In genomic region chr19:49315111-49315510, GRCh38 we compare ENCODE assay signal across 27 cellular contexts. TPM values are rescaled to one million over a fixed set of nuclear protein-coding genes. Genes with fewer than 3 reads are reported as not detected.
"Had no signal": no experiment of that assay in that cellular context is flagged by ENCODE, and none has a peak within 500 bp of the region (broad histone marks: within the 10 kb centered on the region; RNA-seq: fewer than 3 reads in every experiment).

No MANE protein-coding gene starts in this region.

- H3K4me3 Mint-ChIP-seq: activated naive CD8-positive, alpha-beta T cell treated with anti-CD3 and anti-CD28 coated beads for 36 hours; activated T-cell treated with anti-CD3 and anti-CD28 coated beads, Interleukin-2, amount 50 U/mL, for 4 hours; natural killer cell; stimulated activated effector memory CD8-positive, alpha-beta T cell treated with anti-CD3 and anti-CD28 coated beads, Interleukin-12 subunit alpha, Interleukin-12 subunit beta, amount 100 ng/mL, for 72 hours; stimulated activated naive CD8-positive, alpha-beta T cell treated with anti-CD3 and anti-CD28 coated beads, Interleukin-15, amount 100 ng/mL, for 72 hours had no signal

- H3K9me3 Mint-ChIP-seq: natural killer cell had no signal

- H3K9me3 ChIP-seq: colonic mucosa, right lobe of liver had no signal

- H3K36me3 ChIP-seq: colonic mucosa had no signal

- DNase-seq: activated CD4-positive, alpha-beta T cell treated with anti-CD3 and anti-CD28 coated beads, Interleukin-2, amount 50 U/mL, for 1 hour; activated CD4-positive, CD25-positive, alpha-beta regulatory T cell treated with anti-CD3 and anti-CD28 coated beads, Interleukin-2, amount 50 U/mL, for 72 hours; activated naive CD4-positive, alpha-beta T cell treated with Interleukin-2 at 50 U/mL for 16 hours; activated naive CD8-positive, alpha-beta T cell treated with anti-CD3 and anti-CD28 coated beads for 36 hours; activated T-cell treated with anti-CD3 and anti-CD28 coated beads, Interleukin-2, amount 50 U/mL, for 4 hours; colonic mucosa; esophagus squamous epithelium; head of caudate nucleus; hypothalamus; left ventricle myocardium inferior; midbrain; natural killer cell; right lobe of liver; stimulated activated CD4-positive, alpha-beta T cell treated with anti-CD3 and anti-CD28 coated beads, Interleukin-2, amount 100 ng/mL, for 24 hours; stimulated activated naive CD8-positive, alpha-beta T cell treated with anti-CD3 and anti-CD28 coated beads, Interleukin-15, amount 100 ng/mL, for 72 hours had no signal

- FAIRE-seq: astrocyte, bronchial epithelial cell, urothelium cell line had no signal

- H3K4me3 ChIP-seq: colonic mucosa, esophagus squamous epithelium, gastroesophageal sphincter, left ventricle myocardium inferior, right lobe of liver, skin epidermis, tibial nerve had no signal

- ATAC-seq: activated T-cell treated with anti-CD3 and anti-CD28 coated beads, Interleukin-2, amount 50 U/mL, for 4 hours; gastroesophageal sphincter; natural killer cell; right lobe of liver; stimulated activated effector memory CD8-positive, alpha-beta T cell treated with anti-CD3 and anti-CD28 coated beads, Interleukin-12 subunit alpha, Interleukin-12 subunit beta, amount 100 ng/mL, for 72 hours; stimulated activated naive CD8-positive, alpha-beta T cell treated with anti-CD3 and anti-CD28 coated beads, Interleukin-15, amount 100 ng/mL, for 72 hours had no signal

- H3K27ac Mint-ChIP-seq: activated naive CD8-positive, alpha-beta T cell treated with anti-CD3 and anti-CD28 coated beads for 36 hours; activated T-helper 2 cell treated with anti-CD3 and anti-CD28 coated beads, Interferon-gamma antibody, Interleukin-2, Interleukin-4, amounts not matched to agents 10 μg/mL and 5 μg/mL and 100 μg/mL, durations not matched to agents 14 hours and 24 hours and 36 hours; natural killer cell; stimulated activated effector memory CD8-positive, alpha-beta T cell treated with anti-CD3 and anti-CD28 coated beads, Interleukin-12 subunit alpha, Interleukin-12 subunit beta, amount 100 ng/mL, for 72 hours; stimulated activated naive CD8-positive, alpha-beta T cell treated with anti-CD3 and anti-CD28 coated beads, Interleukin-15, amount 100 ng/mL, for 72 hours had no signal

- H3K27me3 ChIP-seq: colonic mucosa, esophagus squamous epithelium, gastroesophageal sphincter, right lobe of liver, tibial nerve had no signal

- H3K27ac ChIP-seq: colonic mucosa, esophagus squamous epithelium, gastroesophageal sphincter, left ventricle myocardium inferior, parathyroid adenoma, right lobe of liver, skin epidermis, tibial nerve, VCaP had no signal

- H3K27me3 Mint-ChIP-seq: activated naive CD8-positive, alpha-beta T cell treated with anti-CD3 and anti-CD28 coated beads for 36 hours; stimulated activated naive CD8-positive, alpha-beta T cell treated with anti-CD3 and anti-CD28 coated beads, Interleukin-15, amount 100 ng/mL, for 72 hours had no signal

- H3K4me1 ChIP-seq: colonic mucosa, esophagus squamous epithelium, gastroesophageal sphincter, left ventricle myocardium inferior, parathyroid adenoma, right lobe of liver, tibial nerve had no signal

RNA-seq across cellular contexts. Expression of gene SLC6A16, which starts 9.9 kb away (rescaled TPM):
- total RNA-seq: bronchial epithelial cell had no signal

RNA-seq across cellular contexts. Expression of gene CD37, which starts 20.1 kb away (rescaled TPM):
- total RNA-seq: bronchial epithelial cell, pulmonary artery endothelial cell had no signal

RNA-seq across cellular contexts. Expression of gene TEAD2, which starts 47.1 kb away (rescaled TPM):
- total RNA-seq: activated naive CD8-positive, alpha-beta T cell treated with anti-CD3 and anti-CD28 coated beads for 36 hours; activated T-helper 2 cell treated with anti-CD3 and anti-CD28 coated beads, Interferon-gamma antibody, Interleukin-2, Interleukin-4, amounts not matched to agents 10 μg/mL and 5 μg/mL and 100 μg/mL, durations not matched to agents 14 hours and 24 hours and 36 hours; natural killer cell; T-helper 2 cell treated with Interferon-gamma antibody and Interleukin-4, amounts not matched to agents 100 ng/mL and 5 ng/mL, for 36 hours had no signal

RNA-seq across cellular contexts. Expression of gene DKKL1, which starts 48.6 kb away (rescaled TPM):
- total RNA-seq: activated naive CD8-positive, alpha-beta T cell treated with anti-CD3 and anti-CD28 coated beads for 36 hours; activated T-cell treated with anti-CD3 and anti-CD28 coated beads, Interleukin-2, amount 50 U/mL, for 4 hours; activated T-helper 2 cell treated with anti-CD3 and anti-CD28 coated beads, Interferon-gamma antibody, Interleukin-2, Interleukin-4, amounts not matched to agents 10 μg/mL and 5 μg/mL and 100 μg/mL, durations not matched to agents 14 hours and 24 hours and 36 hours; bronchial epithelial cell; colonic mucosa; esophagus squamous epithelium; gastroesophageal sphincter; left ventricle myocardium inferior; natural killer cell; pulmonary artery endothelial cell; right lobe of liver; T-helper 2 cell treated with Interferon-gamma antibody and Interleukin-4, amounts not matched to agents 100 ng/mL and 5 ng/mL, for 36 hours; tibial nerve had no signal
